ENCODE assay signal across 28 cellular contexts in the genomic region with DNA sequence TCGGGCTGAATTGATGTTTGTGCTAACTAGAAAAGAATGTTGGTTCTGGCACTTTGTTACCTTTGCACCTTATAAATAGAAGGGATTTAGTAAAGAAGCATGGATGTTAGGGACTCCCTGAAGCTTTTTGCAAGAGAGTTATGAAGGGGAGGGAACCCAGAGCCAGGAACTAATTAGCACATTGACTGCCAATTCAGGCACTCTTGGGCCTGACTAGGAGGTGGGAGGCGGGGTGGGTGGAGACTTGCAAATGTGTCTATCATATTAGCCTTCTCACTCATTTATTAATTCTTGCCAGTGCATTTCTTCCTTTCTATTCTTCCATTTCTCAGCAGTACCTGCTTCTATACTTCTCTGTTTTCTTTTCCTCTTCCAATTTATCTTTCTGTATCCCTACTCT.
"Had no signal": no experiment of that assay in that cellular context is flagged by ENCODE, and none has a peak within 500 bp of the region (broad histone marks: within the 10 kb centered on the region; RNA-seq: fewer than 3 reads in every experiment).

No MANE protein-coding gene starts in this region.

- H3K27ac ChIP-seq: ascending aorta, brain microvascular endothelial cell, VCaP had no signal

- H3K27me3 ChIP-seq: ascending aorta, brain microvascular endothelial cell had no signal

- H3K27me3 Mint-ChIP-seq: activated CD4-positive, alpha-beta T cell treated with anti-CD3 and anti-CD28 coated beads, Interleukin-2, amount 10 ng/mL, durations not matched to agents 24 days and 14 days; activated CD8-positive, alpha-beta T cell treated with anti-CD3 and anti-CD28 coated beads for 36 hours; activated naive CD4-positive, alpha-beta T cell treated with anti-CD3 and anti-CD28 coated beads, Interleukin-2, amount 50 U/mL, for 24 hours; activated naive CD8-positive, alpha-beta T cell treated with anti-CD3 and anti-CD28 coated beads, Interleukin-2, amount 10 ng/mL, durations not matched to agents 7 days and 5 days; activated T-helper 17 cell treated with anti-CD3 and anti-CD28 coated beads, Interleukin-2, amount 50 U/mL, for 72 hours had no signal

- H3K36me3 Mint-ChIP-seq: activated naive CD4-positive, alpha-beta T cell treated with anti-CD3 and anti-CD28 coated beads, Interleukin-2, amount 50 U/mL, for 24 hours; activated naive CD8-positive, alpha-beta T cell treated with anti-CD3 and anti-CD28 coated beads, Interleukin-2, amount 10 ng/mL, durations not matched to agents 7 days and 5 days had no signal

- H3K4me3 Mint-ChIP-seq: activated CD4-positive, alpha-beta T cell treated with anti-CD3 and anti-CD28 coated beads, Interleukin-2, amount 10 ng/mL, durations not matched to agents 24 days and 14 days; activated CD8-positive, alpha-beta T cell treated with anti-CD3 and anti-CD28 coated beads for 36 hours; activated naive CD4-positive, alpha-beta T cell treated with anti-CD3 and anti-CD28 coated beads, Interleukin-2, amount 50 U/mL, for 24 hours; activated naive CD8-positive, alpha-beta T cell treated with anti-CD3 and anti-CD28 coated beads, Interleukin-2, amount 10 ng/mL, durations not matched to agents 7 days and 5 days; activated T-cell treated with anti-CD3 and anti-CD28 coated beads, Interleukin-2, amount 50 U/mL, for 72 hours; activated T-helper 17 cell treated with anti-CD3 and anti-CD28 coated beads, Interleukin-2, amount 50 U/mL, for 72 hours had no signal

- DNase-seq: activated CD4-positive, alpha-beta T cell treated with anti-CD3 and anti-CD28 coated beads for 1 hour; activated CD4-positive, alpha-beta T cell treated with anti-CD3 and anti-CD28 coated beads, Interleukin-2, amount 10 ng/mL, durations not matched to agents 24 days and 14 days; activated CD4-positive, alpha-beta T cell treated with anti-CD3 and anti-CD28 coated beads, Interleukin-2, amount 50 U/mL, for 4 hours; activated CD4-positive, CD25-positive, alpha-beta regulatory T cell; activated CD8-positive, alpha-beta T cell treated with anti-CD3 and anti-CD28 coated beads for 36 hours; activated effector memory CD4-positive, alpha-beta T cell treated with anti-CD3 and anti-CD28 coated beads, Interleukin-2, amount 50 U/mL, for 16 hours; activated naive CD4-positive, alpha-beta T cell; activated naive CD8-positive, alpha-beta T cell treated with anti-CD3 and anti-CD28 coated beads, Interleukin-2, amount 10 ng/mL, durations not matched to agents 7 days and 5 days; activated T-cell treated with anti-CD3 and anti-CD28 coated beads, Interleukin-2, amount 50 U/mL, for 1 hour; activated T-cell treated with anti-CD3 and anti-CD28 coated beads, Interleukin-2, amount 50 U/mL, for 72 hours; brain microvascular endothelial cell; central memory CD4-positive, alpha-beta T cell; NCI-H1105; NCI-H1417 treated with DMSO at 0.1 percent for 48 hours; NCI-H187 treated with DMSO at 0.1 percent for 48 hours; NCI-H2081; NCI-H345; NCI-H524 treated with DMSO at 0.1 percent for 48 hours; OCI-M1; Right ventricle myocardium superior; SW 1271; T-helper 1 cell; T-helper 2 cell; T-helper 9 cell had no signal

- ATAC-seq: activated CD8-positive, alpha-beta T cell treated with anti-CD3 and anti-CD28 coated beads for 36 hours; activated T-cell treated with anti-CD3 and anti-CD28 coated beads, Interleukin-2, amount 50 U/mL, for 72 hours; activated T-helper 17 cell treated with anti-CD3 and anti-CD28 coated beads, Interleukin-2, amount 50 U/mL, for 72 hours had no signal

- H3K9me3 Mint-ChIP-seq: activated CD4-positive, alpha-beta T cell treated with anti-CD3 and anti-CD28 coated beads, Interleukin-2, amount 10 ng/mL, durations not matched to agents 24 days and 14 days; activated naive CD4-positive, alpha-beta T cell treated with anti-CD3 and anti-CD28 coated beads, Interleukin-2, amount 50 U/mL, for 24 hours; activated naive CD8-positive, alpha-beta T cell treated with anti-CD3 and anti-CD28 coated beads, Interleukin-2, amount 10 ng/mL, durations not matched to agents 7 days and 5 days had no signal

- H3K4me1 ChIP-seq: ascending aorta had no signal

- H3K36me3 ChIP-seq: ascending aorta, brain microvascular endothelial cell had no signal

- H3K4me1 Mint-ChIP-seq: activated CD4-positive, alpha-beta T cell treated with anti-CD3 and anti-CD28 coated beads, Interleukin-2, amount 10 ng/mL, durations not matched to agents 24 days and 14 days; activated naive CD4-positive, alpha-beta T cell treated with anti-CD3 and anti-CD28 coated beads, Interleukin-2, amount 50 U/mL, for 24 hours; activated naive CD8-positive, alpha-beta T cell treated with anti-CD3 and anti-CD28 coated beads, Interleukin-2, amount 10 ng/mL, durations not matched to agents 7 days and 5 days; activated T-helper 17 cell treated with anti-CD3 and anti-CD28 coated beads, Interleukin-2, amount 50 U/mL, for 72 hours had no signal

- H3K9me3 ChIP-seq: ascending aorta had no signal

- H3K4me3 ChIP-seq: ascending aorta had no signal

- H3K27ac Mint-ChIP-seq: activated CD4-positive, alpha-beta T cell treated with anti-CD3 and anti-CD28 coated beads, Interleukin-2, amount 10 ng/mL, durations not matched to agents 24 days and 14 days; activated CD8-positive, alpha-beta T cell treated with anti-CD3 and anti-CD28 coated beads for 36 hours; activated naive CD4-positive, alpha-beta T cell treated with anti-CD3 and anti-CD28 coated beads, Interleukin-2, amount 50 U/mL, for 24 hours; activated naive CD8-positive, alpha-beta T cell treated with anti-CD3 and anti-CD28 coated beads, Interleukin-2, amount 10 ng/mL, durations not matched to agents 7 days and 5 days; activated T-cell treated with anti-CD3 and anti-CD28 coated beads, Interleukin-2, amount 50 U/mL, for 72 hours; activated T-helper 17 cell treated with anti-CD3 and anti-CD28 coated beads, Interleukin-2, amount 50 U/mL, for 72 hours had no signal
